ENCODE assay signal across 13 cellular contexts in the genomic region with DNA sequence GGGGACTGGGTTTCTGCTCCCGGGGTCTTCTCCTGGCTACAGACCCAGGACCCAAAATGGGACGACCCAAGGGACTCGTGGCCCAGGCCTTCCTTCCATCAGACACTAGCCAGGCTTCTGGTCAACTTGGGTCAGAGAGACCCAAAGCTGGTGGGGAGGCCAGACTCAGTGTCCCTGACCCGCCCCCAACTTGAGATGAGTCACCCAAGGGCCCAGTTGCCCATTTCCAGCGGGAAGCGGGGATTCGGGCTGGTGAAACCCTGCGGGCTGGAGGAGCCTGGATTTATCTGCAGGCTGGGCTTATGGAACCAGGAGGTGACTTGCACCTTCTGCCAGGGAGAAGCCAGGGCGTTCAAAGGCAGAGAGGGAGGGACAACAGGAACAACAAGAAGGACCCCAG.
A peak's percentile ranks its signal among the peaks of the same experiment; 100 is the strongest.
DNase-seq lines count a peak whose midpoint lies in the region; ATAC-seq and TF ChIP-seq lines count a peak whose summit lies in the region.
"Had no signal": no experiment of that assay in that cellular context is flagged by ENCODE, and none has a peak within 500 bp of the region (broad histone marks: within the 10 kb centered on the region; RNA-seq: fewer than 3 reads in every experiment).

No MANE protein-coding gene starts in this region.

- WGBS in GM23248 (ENCODE audit: low coverage in 1 of 2, low lambda C conversion rate in 2 of 2, missing lambda C conversion rate in 2 of 2), 2 experiments: 78 to 82% methylated on average over 9 of the region's 9 CpGs
- 84% methylated on average over 9 of the region's 9 CpGs for WGBS in smooth muscle cell (ENCODE audit: low lambda C conversion rate)

- POLR2A ChIA-PET in WTC11 (lab: Charles Lee): no interaction called here

- H3K27me3 ChIP-seq in GM23248 (replicated peaks; ENCODE audit: insufficient read depth) (no peaks in the 10 kb centered on the region), muscle layer of colon (ENCODE audit: control insufficient read depth in 1 of 2, insufficient read depth in 2 of 2, low read length in 2 of 2) (no peaks in the 10 kb centered on the region), smooth muscle cell (ENCODE audit: low read depth) (no peaks in the 10 kb centered on the region)
- H3K27me3 ChIP-seq: Peyer's patch had no signal

- in situ Hi-C loops in GM23248 (cut with MboI): no loop called here

- no peak for DNase-seq in GM23248
- DNase-seq in WTC11 (ENCODE audit: low spot score): no peak
- no peak for DNase-seq in smooth muscle cell (lab: John Stamatoyannopoulos, UW; ENCODE audit: unreplicated experiment)
- no peak for DNase-seq in NCI-H187 treated with DMSO at 0.1 percent for 48 hours (lab: John Stamatoyannopoulos, UW)
- DNase-seq in SK-N-DZ (ENCODE audit: low spot score): no peak
- no peak for DNase-seq in middle frontal gyrus (ENCODE audit: extremely low spot score, low spot score)
- DNase-seq: NCI-H774, Peyer's patch, SHP77 had no signal

- H3F3A ChIP-seq in GM23248 (ENCODE audit: insufficient read depth) (peaks cover 48% of the 10 kb centered on the region), smooth muscle cell (ENCODE audit: low read depth) (no peaks in the 10 kb centered on the region)

- H3K9me3 Mint-ChIP-seq in WTC11: no peaks in the 10 kb centered on the region

- H3K79me2 ChIP-seq in GM23248 (ENCODE audit: insufficient read depth) (peaks cover 84% of the 10 kb centered on the region), smooth muscle cell (ENCODE audit: low read depth) (peaks cover 27% of the 10 kb centered on the region)

- H3K27ac ChIP-seq in GM23248: peak overlapping the region; percentile 6; the same call in 1 of the 2 replicates
- peak overlapping the region; percentile 42 for H3K27ac ChIP-seq in muscle layer of colon (ENCODE audit: low read depth, low read length)
- peak overlapping the region; percentile 2 for H3K27ac ChIP-seq in smooth muscle cell (ENCODE audit: low read depth)
- H3K27ac ChIP-seq: Peyer's patch had no signal

- peaks cover 23% of the 10 kb centered on the region for H3K4me1 ChIP-seq in GM23248 (ENCODE audit: insufficient read depth)
- H3K4me1 ChIP-seq in muscle layer of colon (ENCODE audit: insufficient read depth, low read length): peaks cover 34% of the 10 kb centered on the region
- no peaks in the 10 kb centered on the region for H3K4me1 ChIP-seq in smooth muscle cell (ENCODE audit: low read depth)

- H3K4me3 ChIP-seq in GM23248 (no peak overlapping the region), muscle layer of colon (ENCODE audit: low read depth in 1 of 2, low read length in 2 of 2) (no peak overlapping the region), smooth muscle cell (no peak overlapping the region)
- H3K4me3 ChIP-seq: K562, Peyer's patch had no signal

- H3K9ac ChIP-seq in GM23248: no peak overlapping the region
- no peak overlapping the region for H3K9ac ChIP-seq in muscle layer of colon (ENCODE audit: low read length)
- H3K9ac ChIP-seq in smooth muscle cell (ENCODE audit: low read depth): no peak overlapping the region

- H3K4me1 Mint-ChIP-seq in WTC11: no peaks in the 10 kb centered on the region; the same call in 1 of the 2 replicates

- H3K9me2 ChIP-seq in GM23248 (ENCODE audit: insufficient read depth): no peaks in the 10 kb centered on the region

- H2AFZ ChIP-seq in GM23248: no peak overlapping the region
- no peak overlapping the region for H2AFZ ChIP-seq in smooth muscle cell (ENCODE audit: low read depth)

- no peaks in the 10 kb centered on the region for H4K20me1 ChIP-seq in GM23248 (ENCODE audit: insufficient read depth)
- peaks cover 86% of the 10 kb centered on the region for H4K20me1 ChIP-seq in smooth muscle cell (ENCODE audit: low read depth)

- H3K4me3 Mint-ChIP-seq in WTC11: no peak overlapping the region
- H3K4me3 Mint-ChIP-seq: B cell had no signal

- no peak for TF ChIP-seq CTCF in WTC11 (IDR thresholded peaks at IDR 0.05)
- no peak for TF ChIP-seq CTCF in smooth muscle cell (IDR thresholded peaks at IDR 0.05; ENCODE audit: borderline replicate concordance, insufficient read depth, poor library complexity, severe bottlenecking)

- H3K27me3 Mint-ChIP-seq in WTC11 (ENCODE audit: low read depth): no peaks in the 10 kb centered on the region
- H3K27me3 Mint-ChIP-seq: B cell had no signal

- no peak for ATAC-seq in WTC11
- ATAC-seq: HCT116, K562 had no signal

- H3K9me3 ChIP-seq in GM23248 (ENCODE audit: low read depth) (no peaks in the 10 kb centered on the region), muscle layer of colon (ENCODE audit: low read length) (no peaks in the 10 kb centered on the region), smooth muscle cell (replicated peaks; ENCODE audit: low read depth) (no peaks in the 10 kb centered on the region)
- H3K9me3 ChIP-seq: Peyer's patch had no signal

- peaks cover 20% of the 10 kb centered on the region for H3K36me3 Mint-ChIP-seq in WTC11

- H3K4me2 ChIP-seq in GM23248 (ENCODE audit: unreplicated experiment) (no peak overlapping the region), smooth muscle cell (no peak overlapping the region)

- CTCF ChIA-PET in WTC11 (lab: Charles Lee): interaction anchor here (0.6 to 1.1 kb wide), 4 partner anchors 12 to 393 kb away, joined by 3 to 5 read pairs (median 3); no protein-coding TSS in a partner anchor

- H3K27ac Mint-ChIP-seq in WTC11: peak overlapping the region; percentile 68; the same call in 1 of the 2 replicates
- H3K27ac Mint-ChIP-seq: B cell had no signal

- H3K36me3 ChIP-seq in GM23248 (ENCODE audit: low read depth) (peaks cover 31% of the 10 kb centered on the region; the same call in 1 of the 2 replicates), muscle layer of colon (ENCODE audit: insufficient read depth, low read length) (peaks cover 75% of the 10 kb centered on the region), smooth muscle cell (ENCODE audit: low read depth) (no peaks in the 10 kb centered on the region)

TF ChIP-seq in WTC11, 78 proteins besides CTCF, POLR2A, EP300 and RAD21:
- TF ChIP-seq, protein P1, sequence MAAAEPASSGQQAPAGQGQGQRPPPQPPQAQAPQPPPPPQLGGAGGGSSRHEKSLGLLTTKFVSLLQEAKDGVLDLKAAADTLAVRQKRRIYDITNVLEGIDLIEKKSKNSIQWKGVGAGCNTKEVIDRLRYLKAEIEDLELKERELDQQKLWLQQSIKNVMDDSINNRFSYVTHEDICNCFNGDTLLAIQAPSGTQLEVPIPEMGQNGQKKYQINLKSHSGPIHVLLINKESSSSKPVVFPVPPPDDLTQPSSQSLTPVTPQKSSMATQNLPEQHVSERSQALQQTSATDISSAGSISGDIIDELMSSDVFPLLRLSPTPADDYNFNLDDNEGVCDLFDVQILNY (CRISPR knock-in tag; IDR thresholded peaks at IDR 0.05): no peak
- TF ChIP-seq EMX1 (CRISPR knock-in tag; IDR thresholded peaks at IDR 0.05): no peak
- TF ChIP-seq, protein P2, sequence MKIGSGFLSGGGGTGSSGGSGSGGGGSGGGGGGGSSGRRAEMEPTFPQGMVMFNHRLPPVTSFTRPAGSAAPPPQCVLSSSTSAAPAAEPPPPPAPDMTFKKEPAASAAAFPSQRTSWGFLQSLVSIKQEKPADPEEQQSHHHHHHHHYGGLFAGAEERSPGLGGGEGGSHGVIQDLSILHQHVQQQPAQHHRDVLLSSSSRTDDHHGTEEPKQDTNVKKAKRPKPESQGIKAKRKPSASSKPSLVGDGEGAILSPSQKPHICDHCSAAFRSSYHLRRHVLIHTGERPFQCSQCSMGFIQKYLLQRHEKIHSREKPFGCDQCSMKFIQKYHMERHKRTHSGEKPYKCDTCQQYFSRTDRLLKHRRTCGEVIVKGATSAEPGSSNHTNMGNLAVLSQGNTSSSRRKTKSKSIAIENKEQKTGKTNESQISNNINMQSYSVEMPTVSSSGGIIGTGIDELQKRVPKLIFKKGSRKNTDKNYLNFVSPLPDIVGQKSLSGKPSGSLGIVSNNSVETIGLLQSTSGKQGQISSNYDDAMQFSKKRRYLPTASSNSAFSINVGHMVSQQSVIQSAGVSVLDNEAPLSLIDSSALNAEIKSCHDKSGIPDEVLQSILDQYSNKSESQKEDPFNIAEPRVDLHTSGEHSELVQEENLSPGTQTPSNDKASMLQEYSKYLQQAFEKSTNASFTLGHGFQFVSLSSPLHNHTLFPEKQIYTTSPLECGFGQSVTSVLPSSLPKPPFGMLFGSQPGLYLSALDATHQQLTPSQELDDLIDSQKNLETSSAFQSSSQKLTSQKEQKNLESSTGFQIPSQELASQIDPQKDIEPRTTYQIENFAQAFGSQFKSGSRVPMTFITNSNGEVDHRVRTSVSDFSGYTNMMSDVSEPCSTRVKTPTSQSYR (CRISPR knock-in tag; IDR thresholded peaks at IDR 0.05): no peak
- TF ChIP-seq, protein P3, sequence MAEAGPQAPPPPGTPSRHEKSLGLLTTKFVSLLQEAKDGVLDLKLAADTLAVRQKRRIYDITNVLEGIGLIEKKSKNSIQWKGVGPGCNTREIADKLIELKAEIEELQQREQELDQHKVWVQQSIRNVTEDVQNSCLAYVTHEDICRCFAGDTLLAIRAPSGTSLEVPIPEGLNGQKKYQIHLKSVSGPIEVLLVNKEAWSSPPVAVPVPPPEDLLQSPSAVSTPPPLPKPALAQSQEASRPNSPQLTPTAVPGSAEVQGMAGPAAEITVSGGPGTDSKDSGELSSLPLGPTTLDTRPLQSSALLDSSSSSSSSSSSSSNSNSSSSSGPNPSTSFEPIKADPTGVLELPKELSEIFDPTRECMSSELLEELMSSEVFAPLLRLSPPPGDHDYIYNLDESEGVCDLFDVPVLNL (CRISPR knock-in tag; IDR thresholded peaks at IDR 0.05; ENCODE audit: borderline replicate concordance, low read depth): no peak
TF ChIP-seq in WTC11: peak in this region for 0.
